In genomic region chr7:7851991-7852390, GRCh38 we compare ENCODE assay signal across 13 cellular contexts.
DNase-seq lines count a peak whose midpoint lies in the region; ATAC-seq and TF ChIP-seq lines count a peak whose summit lies in the region.
"Had no signal": no experiment of that assay in that cellular context is flagged by ENCODE, and none has a peak within 500 bp of the region (broad histone marks: within the 10 kb centered on the region; RNA-seq: fewer than 3 reads in every experiment).

No MANE protein-coding gene starts in this region.

- POLR2A ChIA-PET in activated CD8-positive, alpha-beta T cell treated with anti-CD3 and anti-CD28 coated beads, Interleukin-2, amount 10 ng/mL, durations not matched to agents 7 days and 5 days (lab: Charles Lee): no interaction called here
- POLR2A ChIA-PET in activated CD8-positive, alpha-beta T cell treated with anti-CD3 and anti-CD28 coated beads for 36 hours (lab: Charles Lee): no interaction called here

- peaks cover 23% of the 10 kb centered on the region for H3K9me3 Mint-ChIP-seq in activated CD8-positive, alpha-beta T cell treated with anti-CD3 and anti-CD28 coated beads, Interleukin-2, amount 10 ng/mL, durations not matched to agents 7 days and 5 days (ENCODE audit: insufficient read depth)
- peaks cover 18% of the 10 kb centered on the region for H3K9me3 Mint-ChIP-seq in activated CD8-positive, alpha-beta T cell treated with anti-CD3 and anti-CD28 coated beads for 36 hours
- peaks cover 4% of the 10 kb centered on the region for H3K9me3 Mint-ChIP-seq in Calu3 (ENCODE audit: low read depth, unreplicated experiment)
- H3K9me3 Mint-ChIP-seq in central memory CD8-positive, alpha-beta T cell: peaks cover 6% of the 10 kb centered on the region
- H3K9me3 Mint-ChIP-seq in natural killer cell treated with Interleukin-12 subunit alpha and Interleukin-12 subunit beta and Interleukin-15 and Interleukin-18, amount 100 ng/mL, for 72 hours: peaks cover 16% of the 10 kb centered on the region

- CTCF ChIA-PET in activated CD8-positive, alpha-beta T cell treated with anti-CD3 and anti-CD28 coated beads, Interleukin-2, amount 10 ng/mL, durations not matched to agents 7 days and 5 days (lab: Charles Lee): no interaction called here
- CTCF ChIA-PET in activated CD8-positive, alpha-beta T cell treated with anti-CD3 and anti-CD28 coated beads for 36 hours (lab: Charles Lee): no interaction called here
- CTCF ChIA-PET in Calu3 (lab: Charles Lee): interaction anchor here (1.3 kb wide), 1 partner anchor 18 kb away, joined by 4 read pairs; no protein-coding TSS in a partner anchor

- H3K27ac Mint-ChIP-seq in activated CD8-positive, alpha-beta T cell treated with anti-CD3 and anti-CD28 coated beads, Interleukin-2, amount 10 ng/mL, durations not matched to agents 7 days and 5 days: peak overlapping the region; percentile 44
- H3K27ac Mint-ChIP-seq in activated CD8-positive, alpha-beta T cell treated with anti-CD3 and anti-CD28 coated beads for 36 hours: no peak overlapping the region
- H3K27ac Mint-ChIP-seq in Calu3 (ENCODE audit: unreplicated experiment): peak overlapping the region; percentile 43
- peak overlapping the region; percentile 46 for H3K27ac Mint-ChIP-seq in central memory CD8-positive, alpha-beta T cell (ENCODE audit: low read depth)
- peak overlapping the region; percentile 90 to 92 for H3K27ac Mint-ChIP-seq in natural killer cell treated with Interleukin-12 subunit alpha and Interleukin-12 subunit beta and Interleukin-15 and Interleukin-18, amount 100 ng/mL, for 72 hours

- ATAC-seq in activated CD8-positive, alpha-beta T cell treated with anti-CD3 and anti-CD28 coated beads, Interleukin-2, amount 10 ng/mL, durations not matched to agents 7 days and 5 days: no peak
- ATAC-seq in activated CD8-positive, alpha-beta T cell treated with anti-CD3 and anti-CD28 coated beads for 36 hours: no peak
- no peak for ATAC-seq in central memory CD8-positive, alpha-beta T cell (replicated peaks; ENCODE audit: extremely low read depth, poor library complexity, severe bottlenecking)
- no peak for ATAC-seq in natural killer cell treated with Interleukin-12 subunit alpha and Interleukin-12 subunit beta and Interleukin-15 and Interleukin-18, amount 100 ng/mL, for 72 hours

- no TSS peak for BruUV-seq in Calu3 (replicated peaks; lab: Mats Ljungman, UMichigan)

- DNase-seq in activated CD8-positive, alpha-beta T cell treated with anti-CD3 and anti-CD28 coated beads, Interleukin-2, amount 10 ng/mL, durations not matched to agents 7 days and 5 days: no peak
- no peak for DNase-seq in activated CD8-positive, alpha-beta T cell treated with anti-CD3 and anti-CD28 coated beads for 36 hours
- DNase-seq in Calu3 (no peak), GF-D8 (lab: John Stamatoyannopoulos, UW) (no peak), NCI-H2107 treated with DMSO at 0.1 percent for 48 hours (lab: John Stamatoyannopoulos, UW; ENCODE audit: unreplicated experiment) (no peak)
- no peak for DNase-seq in central memory CD8-positive, alpha-beta T cell (ENCODE audit: low spot score in 2 of 2)
- no peak for DNase-seq in natural killer cell treated with Interleukin-12 subunit alpha and Interleukin-12 subunit beta and Interleukin-15 and Interleukin-18, amount 100 ng/mL, for 72 hours (ENCODE audit: low spot score)
- DNase-seq: 8988T; AML-193; Caco-2; CD8-positive, alpha-beta memory T cell; GM23248; H7 had no signal

- no peak overlapping the region for H3K4me3 Mint-ChIP-seq in activated CD8-positive, alpha-beta T cell treated with anti-CD3 and anti-CD28 coated beads, Interleukin-2, amount 10 ng/mL, durations not matched to agents 7 days and 5 days
- no peak overlapping the region for H3K4me3 Mint-ChIP-seq in activated CD8-positive, alpha-beta T cell treated with anti-CD3 and anti-CD28 coated beads for 36 hours
- no peak overlapping the region for H3K4me3 Mint-ChIP-seq in Calu3 (ENCODE audit: low read depth, unreplicated experiment)
- H3K4me3 Mint-ChIP-seq in central memory CD8-positive, alpha-beta T cell: no peak overlapping the region
- peak overlapping the region; percentile 60 for H3K4me3 Mint-ChIP-seq in natural killer cell treated with Interleukin-12 subunit alpha and Interleukin-12 subunit beta and Interleukin-15 and Interleukin-18, amount 100 ng/mL, for 72 hours

- TF ChIP-seq CTCF in activated CD8-positive, alpha-beta T cell treated with anti-CD3 and anti-CD28 coated beads for 36 hours (IDR thresholded peaks at IDR 0.05): no peak
- no peak for TF ChIP-seq CTCF in Calu3 (IDR thresholded peaks at IDR 0.05; ENCODE audit: unreplicated experiment)

- peaks cover 55% of the 10 kb centered on the region for H3K36me3 Mint-ChIP-seq in activated CD8-positive, alpha-beta T cell treated with anti-CD3 and anti-CD28 coated beads, Interleukin-2, amount 10 ng/mL, durations not matched to agents 7 days and 5 days (ENCODE audit: low read depth)
- peaks cover 35% of the 10 kb centered on the region for H3K36me3 Mint-ChIP-seq in activated CD8-positive, alpha-beta T cell treated with anti-CD3 and anti-CD28 coated beads for 36 hours (ENCODE audit: low read depth)
- no peaks in the 10 kb centered on the region for H3K36me3 Mint-ChIP-seq in Calu3 (ENCODE audit: insufficient read depth, unreplicated experiment)
- H3K36me3 Mint-ChIP-seq in central memory CD8-positive, alpha-beta T cell (ENCODE audit: insufficient read depth): no peaks in the 10 kb centered on the region
- H3K36me3 Mint-ChIP-seq in natural killer cell treated with Interleukin-12 subunit alpha and Interleukin-12 subunit beta and Interleukin-15 and Interleukin-18, amount 100 ng/mL, for 72 hours: peaks cover 28% of the 10 kb centered on the region

- peaks cover 32% of the 10 kb centered on the region for H3K4me1 Mint-ChIP-seq in activated CD8-positive, alpha-beta T cell treated with anti-CD3 and anti-CD28 coated beads, Interleukin-2, amount 10 ng/mL, durations not matched to agents 7 days and 5 days (ENCODE audit: low read depth)
- H3K4me1 Mint-ChIP-seq in activated CD8-positive, alpha-beta T cell treated with anti-CD3 and anti-CD28 coated beads for 36 hours (ENCODE audit: low read depth): peaks cover 29% of the 10 kb centered on the region
- peaks cover 35% of the 10 kb centered on the region for H3K4me1 Mint-ChIP-seq in Calu3 (ENCODE audit: low read depth, unreplicated experiment)
- H3K4me1 Mint-ChIP-seq in central memory CD8-positive, alpha-beta T cell: peaks cover 48% of the 10 kb centered on the region
- H3K4me1 Mint-ChIP-seq in natural killer cell treated with Interleukin-12 subunit alpha and Interleukin-12 subunit beta and Interleukin-15 and Interleukin-18, amount 100 ng/mL, for 72 hours (ENCODE audit: low read depth in 2 of 2): peaks cover 43 to 49% of the 10 kb centered on the region in 2 donors

- intact Hi-C loops in activated CD8-positive, alpha-beta T cell treated with anti-CD3 and anti-CD28 coated beads for 36 hours (cut with micrococcal nuclease): loop anchor here (10.0 kb wide), 1 partner anchor 177 kb away; no protein-coding TSS in a partner anchor
- intact Hi-C loops in Calu3 (cut with micrococcal nuclease; ENCODE audit: unreplicated experiment): loop anchor here (1.0 kb wide), 1 partner anchor 22 kb away; no protein-coding TSS in a partner anchor

- no peaks in the 10 kb centered on the region for H3K27me3 Mint-ChIP-seq in activated CD8-positive, alpha-beta T cell treated with anti-CD3 and anti-CD28 coated beads, Interleukin-2, amount 10 ng/mL, durations not matched to agents 7 days and 5 days (ENCODE audit: low read depth)
- H3K27me3 Mint-ChIP-seq in activated CD8-positive, alpha-beta T cell treated with anti-CD3 and anti-CD28 coated beads for 36 hours: no peaks in the 10 kb centered on the region
- no peaks in the 10 kb centered on the region for H3K27me3 Mint-ChIP-seq in Calu3 (ENCODE audit: unreplicated experiment)
- H3K27me3 Mint-ChIP-seq in central memory CD8-positive, alpha-beta T cell: no peaks in the 10 kb centered on the region
- H3K27me3 Mint-ChIP-seq in natural killer cell treated with Interleukin-12 subunit alpha and Interleukin-12 subunit beta and Interleukin-15 and Interleukin-18, amount 100 ng/mL, for 72 hours: no peaks in the 10 kb centered on the region
- H3K27me3 Mint-ChIP-seq: CD8-positive, alpha-beta memory T cell had no signal
